8 cellular contexts compared by ENCODE assay signal in genomic region chr9:35812025-35812602, GRCh38. TPM values are rescaled to one million over a fixed set of nuclear protein-coding genes. Genes with fewer than 3 reads are reported as not detected.
DNase-seq lines count a peak whose midpoint lies in the region; ATAC-seq and TF ChIP-seq lines count a peak whose summit lies in the region.

Gene SPAG8, minus strand, starts transcription at chr9:35812262. Its CDS starts 115 bp downstream, at chr9:35812147.

- peaks cover 12% of the 10 kb centered on the region for H3K79me2 ChIP-seq in DND-41 (ENCODE audit: insufficient read depth, low read length)

- peak within 1 kb of the TSS; percentile 97 to 99 (median 98) for H3K27ac Mint-ChIP-seq in nephron

- H3K36me3 Mint-ChIP-seq in nephron (ENCODE audit: low read depth), result peaks cover 7% of the 10 kb centered on the region

- TF ChIP-seq CTCF in DND-41 (IDR thresholded peaks at IDR 0.05; ENCODE audit: borderline replicate concordance, extremely low read depth, low read length, poor library complexity, severe bottlenecking) (no peak), fibroblast of the aortic adventitia (IDR thresholded peaks at IDR 0.05; ENCODE audit: insufficient read depth, low read length) (no peak), nephron (IDR thresholded peaks at IDR 0.05; ENCODE audit: unreplicated experiment in 3 of 3) (no peak)

- no peaks in the 10 kb centered on the region for H3K9me3 Mint-ChIP-seq in nephron

- peak within 1 kb of the TSS; percentile 2 to 84; a peak in 3 of 4 replicates for H3K4me3 ChIP-seq in DND-41 (ENCODE audit: low read depth in 1 of 2, low read length in 2 of 2)
- H3K4me3 ChIP-seq in fibroblast of the aortic adventitia (ENCODE audit: low read depth, low read length), result peak within 1 kb of the TSS; percentile 73

- H4K20me1 ChIP-seq in DND-41 (ENCODE audit: insufficient read depth, low read length), result no peaks in the 10 kb centered on the region

- DNase-seq in DND-41, result peak; percentile 98
- peak; percentile 96 for DNase-seq in RPMI8226
- peak; percentile 88 for DNase-seq in activated T-helper 9 cell treated with anti-CD3 and anti-CD28 coated beads, Interleukin-2, amount 50 U/mL, for 16 hours (ENCODE audit: low read depth)
- peak; percentile 95 for DNase-seq in fibroblast of the aortic adventitia (ENCODE audit: low read depth)
- peak; percentile 93 for DNase-seq in stimulated activated naive CD8-positive, alpha-beta T cell treated with anti-CD3 and anti-CD28 coated beads, Interleukin-15, Interleukin-2, amounts not matched to agents 100 U/mL and 50 U/mL, for 24 hours

- peak within 1 kb of the TSS; percentile 81 for H2AFZ ChIP-seq in DND-41 (ENCODE audit: low read depth, low read length)

- peaks cover 44% of the 10 kb centered on the region for H3K4me1 ChIP-seq in DND-41 (ENCODE audit: insufficient read depth, low read length)

- H3K9me3 ChIP-seq in DND-41 (ENCODE audit: insufficient read depth, low read length, severe bottlenecking), result no peaks in the 10 kb centered on the region
- H3K9me3 ChIP-seq in KOPT-K1 (ENCODE audit: insufficient read depth, low read length, poor library complexity, severe bottlenecking), result no peaks in the 10 kb centered on the region

- peaks cover 36% of the 10 kb centered on the region for H3K4me1 Mint-ChIP-seq in nephron

- H3K27ac ChIP-seq in DND-41 (ENCODE audit: low read length), result peak within 1 kb of the TSS; percentile 85
- peak within 1 kb of the TSS; percentile 63 for H3K27ac ChIP-seq in KOPT-K1 (ENCODE audit: low read depth, low read length, poor library complexity, severe bottlenecking)

- peak within 1 kb of the TSS; percentile 86 to 94 (median 92) for H3K4me3 Mint-ChIP-seq in nephron

- ATAC-seq in DND-41 (ENCODE audit: insufficient read depth, low read depth) (peak; percentile 75), GM21825 (IDR thresholded peaks at IDR 0.05; ENCODE audit: unreplicated experiment) (peak; percentile 61)
- ATAC-seq in stimulated activated naive CD8-positive, alpha-beta T cell treated with anti-CD3 and anti-CD28 coated beads, Interleukin-15, Interleukin-2, amounts not matched to agents 100 U/mL and 50 U/mL, for 24 hours, result peak; percentile 79

- no peaks in the 10 kb centered on the region for H3K27me3 Mint-ChIP-seq in nephron (ENCODE audit: low read depth)

- peak within 1 kb of the TSS; percentile 54 for H3K9ac ChIP-seq in DND-41 (ENCODE audit: low read depth, low read length)

- H3K27me3 ChIP-seq in DND-41 (ENCODE audit: insufficient read depth, low read length, poor library complexity), result no peaks in the 10 kb centered on the region

- peak within 1 kb of the TSS; percentile 92 for H3K4me2 ChIP-seq in DND-41 (ENCODE audit: insufficient read depth, low read length)

- peaks cover 13% of the 10 kb centered on the region; the same call in 1 of the 2 replicates for H3K36me3 ChIP-seq in DND-41 (ENCODE audit: insufficient read depth, low read length)
- peaks cover 19% of the 10 kb centered on the region; the same call in 1 of the 2 replicates for H3K36me3 ChIP-seq in KOPT-K1 (ENCODE audit: insufficient read depth, low read length)

RNA-seq across cellular contexts. Expression of gene SPAG8, which starts in this region (rescaled TPM):
- total RNA-seq in fibroblast of the aortic adventitia (ENCODE audit: low replicate concordance), result 0.81 and 3.3 TPM in 2 replicates

Comparison
In these comparisons a context has a peak if more than half of its experiments do, and no peak if none do; other contexts are left out.
1. Peak in every context shown above with its lines: DNase-seq, ATAC-seq, H3K4me3 ChIP-seq and H3K27ac ChIP-seq.